ENCODE assay signal across 19 cellular contexts in the genomic region with DNA sequence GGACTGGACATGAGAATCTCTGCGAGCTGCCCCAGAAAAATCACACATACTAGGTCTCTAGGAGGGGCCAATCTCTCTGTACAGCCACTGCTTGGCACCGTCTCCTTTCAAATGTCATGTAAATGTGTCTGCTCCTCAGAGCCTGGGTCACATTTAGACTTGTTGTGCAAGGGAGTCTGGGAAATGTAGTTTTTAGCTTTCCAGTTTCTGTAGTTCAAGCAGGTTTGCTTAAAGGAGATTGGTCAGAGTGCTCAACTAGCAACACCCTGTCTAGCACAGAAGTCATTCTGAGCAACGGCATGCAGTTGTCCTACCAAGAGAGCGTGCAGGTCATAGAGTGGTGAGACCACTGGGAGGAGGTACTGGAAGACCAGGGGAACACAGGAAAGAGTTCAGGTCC.
DNase-seq lines count a peak whose midpoint lies in the region; ATAC-seq, FAIRE-seq and TF ChIP-seq lines count a peak whose summit lies in the region.
"Had no signal": no experiment of that assay in that cellular context is flagged by ENCODE, and none has a peak within 500 bp of the region (broad histone marks: within the 10 kb centered on the region; RNA-seq: fewer than 3 reads in every experiment).

No MANE protein-coding gene starts in this region.

- in situ Hi-C loops in HepG2 (cut with HindIII; ENCODE audit: extremely low pct_ligation_motif_present, low pct_unique_long_range_greater_than_20kb): no loop called here

- TF ChIP-seq CTCF in choroid plexus epithelial cell (conservative IDR thresholded peaks at IDR 0.05; ENCODE audit: low read depth, low read length): no peak
- TF ChIP-seq CTCF in HepG2 (CRISPR knock-in tag; IDR thresholded peaks at IDR 0.05): no peak

- H3K9me3 ChIP-seq in HepG2 (ENCODE audit: low read length): no peaks in the 10 kb centered on the region
- H3K9me3 ChIP-seq: upper lobe of left lung had no signal

- FAIRE-seq in HepG2 (lab: Jason Lieb, UNC) (no peak), GM12891 (lab: Jason Lieb, UNC) (no peak), RCC 7860 (lab: Jason Lieb, UNC) (no peak)
- FAIRE-seq: TTC549 had no signal

- H3K4me3 ChIP-seq in choroid plexus epithelial cell (ENCODE audit: low read depth, low read length): no peak overlapping the region
- no peak overlapping the region for H3K4me3 ChIP-seq in HepG2 (replicated peaks in 1 of 3; ENCODE audit: insufficient read depth in 1 of 3, low read depth in 2 of 3, low read length in 3 of 3)
- H3K4me3 ChIP-seq: SK-N-MC, upper lobe of left lung had no signal

- no peak overlapping the region for H3K9ac ChIP-seq in HepG2 (ENCODE audit: insufficient read depth, low read depth, low read length)

- peaks cover 4 to 5% of the 10 kb centered on the region in 2 experiments; a peak in 4 of 5 replicates for H3K36me3 ChIP-seq in HepG2 (replicated peaks in 1 of 2; ENCODE audit: control insufficient read depth in 1 of 2, insufficient read depth in 2 of 2, low read length in 2 of 2)
- H3K36me3 ChIP-seq: upper lobe of left lung had no signal

- POLR2A ChIA-PET in HepG2 (lab: Yijun Ruan, JAX): interaction anchor here (1.2 kb wide), 1 partner anchor 64 kb away, joined by 3 read pairs; no protein-coding TSS in a partner anchor

- intact Hi-C loops in HepG2 (cut with micrococcal nuclease; ENCODE audit: unreplicated experiment): no loop called here

- H3K4me2 ChIP-seq in HepG2 (ENCODE audit: low read depth, low read length): no peak overlapping the region

- H3K27ac ChIP-seq in HepG2 (ENCODE audit: extremely low read length, insufficient read depth, low read length): no peak overlapping the region
- H3K27ac ChIP-seq: SK-N-MC, upper lobe of left lung had no signal

- H3K27me3 ChIP-seq in HepG2 (ENCODE audit: control insufficient read depth in 1 of 2, insufficient read depth in 2 of 2, low read length in 2 of 2): no peaks in the 10 kb centered on the region
- H3K27me3 ChIP-seq: foreskin keratinocyte, upper lobe of left lung had no signal

- H4K20me1 ChIP-seq in HepG2 (ENCODE audit: insufficient read depth, low read length): no peaks in the 10 kb centered on the region

- no TSS peak for BruUV-seq in HepG2 (replicated peaks; lab: Mats Ljungman, UMichigan)

- no peak for TF ChIP-seq POLR2A in HepG2 (IDR thresholded peaks at IDR 0.05; ENCODE audit: insufficient read depth in 1 of 2, low read depth in 2 of 2, low read length in 2 of 2)
- no peak for TF ChIP-seq POLR2A in GM12891 (IDR thresholded peaks at IDR 0.05; ENCODE audit: low read depth, low read length)

- peaks cover 48% of the 10 kb centered on the region for H3K79me2 ChIP-seq in HepG2 (ENCODE audit: insufficient read depth, low read length)

- ATAC-seq in HepG2: no peak; the same call in 1 of the 3 replicates
- ATAC-seq in GM19395 (IDR thresholded peaks at IDR 0.05; ENCODE audit: unreplicated experiment): no peak
- ATAC-seq: foreskin keratinocyte had no signal

- TF ChIP-seq RAD21 in HepG2 (CRISPR knock-in tag; IDR thresholded peaks at IDR 0.05): no peak

- TF ChIP-seq EP300 in HepG2 (IDR thresholded peaks at IDR 0.05; ENCODE audit: low read depth in 2 of 2, low read length in 2 of 2) (no peak), HepG2 (CRISPR knock-in tag; IDR thresholded peaks at IDR 0.05; ENCODE audit: borderline replicate concordance) (no peak)

- H2AFZ ChIP-seq in HepG2 (ENCODE audit: low read length): no peak overlapping the region

- H3K4me1 ChIP-seq in HepG2 (ENCODE audit: insufficient read depth, low read length): peaks cover 21% of the 10 kb centered on the region
- H3K4me1 ChIP-seq: upper lobe of left lung had no signal

- 95% methylated on average over 4 of the region's 4 CpGs for WGBS in HepG2 (ENCODE audit: low lambda C conversion rate)

- CTCF ChIA-PET in HepG2 (lab: Yijun Ruan, JAX; ENCODE audit: low intra/inter-chr PET ratio, low total read pairs): no interaction called here

- DNase-seq in ELF-1 (ENCODE audit: low read depth, low spot score) (peak; percentile 40), NAMALWA (ENCODE audit: low spot score) (peak; percentile 71), choroid plexus epithelial cell (ENCODE audit: low read depth) (peak; percentile 33), HepG2 (ENCODE audit: low spot score) (no peak), Ammon's horn (ENCODE audit: low spot score) (no peak), GM12891 (ENCODE audit: insufficient read length, low spot score) (no peak), RCC 7860 (ENCODE audit: low spot score) (no peak)
- DNase-seq: activated CD4-positive, alpha-beta memory T cell treated with anti-CD3 and anti-CD28 coated beads, Interleukin-2, amount 10 ng/mL, durations not matched to agents 7 days and 5 days; activated effector memory CD4-positive, alpha-beta T cell treated with anti-CD3 and anti-CD28 coated beads, Interleukin-2, amount 50 U/mL, for 16 hours; effector CD8-positive, alpha-beta T cell; foreskin keratinocyte; midbrain; NCI-H1092 treated with DMSO at 0.1 percent for 48 hours; occipital lobe; stimulated activated naive CD4-positive, alpha-beta T cell; upper lobe of left lung had no signal

TF ChIP-seq in HepG2, 621 proteins besides CTCF, POLR2A, EP300 and RAD21 (continues in another document):
- TF ChIP-seq ZNF44 (CRISPR knock-in tag; IDR thresholded peaks at IDR 0.05) (no peak), DNMT3B (CRISPR knock-in tag; conservative IDR thresholded peaks at IDR 0.05) (no peak), SNRNP70 (IDR thresholded peaks at IDR 0.05; ENCODE audit: low read depth, low read length) (no peak), THAP11 (CRISPR knock-in tag; IDR thresholded peaks at IDR 0.05) (peak; percentile 91), ZNF143 (CRISPR knock-in tag; IDR thresholded peaks at IDR 0.05) (peak; percentile 75), NCOR1 (IDR thresholded peaks at IDR 0.05; ENCODE audit: borderline replicate concordance, low read length) (no peak)
- TF ChIP-seq, protein P1, sequence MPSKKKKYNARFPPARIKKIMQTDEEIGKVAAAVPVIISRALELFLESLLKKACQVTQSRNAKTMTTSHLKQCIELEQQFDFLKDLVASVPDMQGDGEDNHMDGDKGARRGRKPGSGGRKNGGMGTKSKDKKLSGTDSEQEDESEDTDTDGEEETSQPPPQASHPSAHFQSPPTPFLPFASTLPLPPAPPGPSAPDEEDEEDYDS (CRISPR knock-in tag; IDR thresholded peaks at IDR 0.05): no peak
- TF ChIP-seq, protein P2, sequence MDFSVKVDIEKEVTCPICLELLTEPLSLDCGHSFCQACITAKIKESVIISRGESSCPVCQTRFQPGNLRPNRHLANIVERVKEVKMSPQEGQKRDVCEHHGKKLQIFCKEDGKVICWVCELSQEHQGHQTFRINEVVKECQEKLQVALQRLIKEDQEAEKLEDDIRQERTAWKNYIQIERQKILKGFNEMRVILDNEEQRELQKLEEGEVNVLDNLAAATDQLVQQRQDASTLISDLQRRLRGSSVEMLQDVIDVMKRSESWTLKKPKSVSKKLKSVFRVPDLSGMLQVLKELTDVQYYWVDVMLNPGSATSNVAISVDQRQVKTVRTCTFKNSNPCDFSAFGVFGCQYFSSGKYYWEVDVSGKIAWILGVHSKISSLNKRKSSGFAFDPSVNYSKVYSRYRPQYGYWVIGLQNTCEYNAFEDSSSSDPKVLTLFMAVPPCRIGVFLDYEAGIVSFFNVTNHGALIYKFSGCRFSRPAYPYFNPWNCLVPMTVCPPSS (IDR thresholded peaks at IDR 0.05): no peak

TF ChIP-seq in GM12891, 5 proteins besides CTCF, POLR2A, EP300 and RAD21:
- TF ChIP-seq POLR2AphosphoS5 (IDR thresholded peaks at IDR 0.05; ENCODE audit: low read depth, low read length): no peak
- TF ChIP-seq SPI1 (IDR thresholded peaks at IDR 0.05; ENCODE audit: low read depth, low read length): no peak
- no peak for TF ChIP-seq POU2F2 (IDR thresholded peaks at IDR 0.05; ENCODE audit: low read depth, low read length)
- TF ChIP-seq PAX5 (IDR thresholded peaks at IDR 0.05; ENCODE audit: insufficient read depth, low read length, severe bottlenecking): no peak
- TF ChIP-seq TAF1 (IDR thresholded peaks at IDR 0.05; ENCODE audit: low read depth, low read length): no peak

Comparison
In these comparisons a context has a peak if more than half of its experiments do, and no peak if none do; other contexts are left out.
1. DNase-seq: peak in ELF-1 (single experiment), NAMALWA (single experiment) and choroid plexus epithelial cell (single experiment); none in HepG2 (single experiment), Ammon's horn (single experiment), GM12891 (single experiment) and RCC 7860 (single experiment).